Comparison of ENCODE assay signal across 10 cellular contexts in genomic region chr16:50884066-50884860, GRCh38.
DNase-seq lines count a peak whose midpoint lies in the region; ATAC-seq, FAIRE-seq and TF ChIP-seq lines count a peak whose summit lies in the region.
"Had no signal": no experiment of that assay in that cellular context is flagged by ENCODE, and none has a peak within 500 bp of the region (broad histone marks: within the 10 kb centered on the region; RNA-seq: fewer than 3 reads in every experiment).

No MANE protein-coding gene starts in this region.

- no peaks in the 10 kb centered on the region for H3K79me2 ChIP-seq in hepatocyte

- H3K4me2 ChIP-seq in hepatocyte = no peak overlapping the region

- 52% methylated on average over 18 of the region's 22 CpGs for WGBS in hepatocyte (ENCODE audit: low lambda C conversion rate, missing lambda C conversion rate)
- 70 to 83% methylated on average over 9 to 13 of the region's 22 CpGs for WGBS in esophagus squamous epithelium, 2 donors

- TF ChIP-seq POLR2A in esophagus squamous epithelium (IDR thresholded peaks at IDR 0.05) = no peak

- peak in 1 of 2 donors; percentile 20 for TF ChIP-seq CTCF in right atrium auricular region (IDR thresholded peaks at IDR 0.05)
- TF ChIP-seq CTCF in hepatocyte (IDR thresholded peaks at IDR 0.05; ENCODE audit: poor library complexity) = peak; percentile 12
- no peak for TF ChIP-seq CTCF in esophagus squamous epithelium (IDR thresholded peaks at IDR 0.05)

- no peak for FAIRE-seq in urothelium cell line (lab: Jason Lieb, UNC)

- in situ Hi-C loops in SK-MEL-5 (cut with HindIII; ENCODE audit: low pct_unique_long_range_greater_than_20kb, low sequenced_read_pairs) = no loop called here

- ATAC-seq in left ventricle myocardium superior (no peak), GM21619 (IDR thresholded peaks at IDR 0.05; ENCODE audit: unreplicated experiment) (no peak), GM18873 (IDR thresholded peaks at IDR 0.05; ENCODE audit: low FRiP score, unreplicated experiment) (no peak)

- H3K27ac ChIP-seq in right atrium auricular region = no peak overlapping the region
- H3K27ac ChIP-seq in hepatocyte = no peak overlapping the region
- H3K27ac ChIP-seq in esophagus squamous epithelium = no peak overlapping the region
- H3K27ac ChIP-seq: suprapubic skin had no signal

- H3K27me3 ChIP-seq in right atrium auricular region (no peaks in the 10 kb centered on the region), hepatocyte (no peaks in the 10 kb centered on the region), esophagus squamous epithelium (peaks cover 0 to 16% (median 0%) of the 10 kb centered on the region in 4 donors)
- H3K27me3 ChIP-seq: suprapubic skin had no signal

- H2AFZ ChIP-seq in hepatocyte = no peak overlapping the region

- H3K9me3 ChIP-seq in right atrium auricular region (no peaks in the 10 kb centered on the region), hepatocyte (ENCODE audit: low read depth) (no peaks in the 10 kb centered on the region), esophagus squamous epithelium (peaks cover 0 to 5% (median 0%) of the 10 kb centered on the region in 3 donors)
- H3K9me3 ChIP-seq: suprapubic skin had no signal

- no peaks in the 10 kb centered on the region for H3K9me2 ChIP-seq in hepatocyte (replicated peaks; ENCODE audit: insufficient read depth)

- DNase-seq in right atrium auricular region (ENCODE audit: low spot score) (peak; percentile 5), left ventricle myocardium superior (no peak), SK-MEL-5 (ENCODE audit: low read depth, low spot score) (peak; percentile 52), hepatocyte (ENCODE audit: low spot score) (no peak), urothelium cell line (ENCODE audit: low spot score) (peak; percentile 48), esophagus squamous epithelium (lab: John Stamatoyannopoulos, UW) (no peak)
- DNase-seq: COR-L47 had no signal

- intact Hi-C loops in left ventricle myocardium superior (cut with micrococcal nuclease) (no loop called here), esophagus squamous epithelium (cut with DNase I) (no loop called here)

- H3K4me1 ChIP-seq in right atrium auricular region = no peaks in the 10 kb centered on the region
- H3K4me1 ChIP-seq in hepatocyte (ENCODE audit: insufficient read depth) = no peaks in the 10 kb centered on the region
- H3K4me1 ChIP-seq in esophagus squamous epithelium = peaks cover 0 to 8% (median 0%) of the 10 kb centered on the region in 3 donors

- H3K4me3 ChIP-seq in right atrium auricular region = no peak overlapping the region
- H3K4me3 ChIP-seq in hepatocyte = no peak overlapping the region
- no peak overlapping the region for H3K4me3 ChIP-seq in esophagus squamous epithelium
- H3K4me3 ChIP-seq: suprapubic skin had no signal

- H3K36me3 ChIP-seq in right atrium auricular region (no peaks in the 10 kb centered on the region), hepatocyte (replicated peaks; ENCODE audit: insufficient read depth, low read depth) (no peaks in the 10 kb centered on the region), esophagus squamous epithelium (no peaks in the 10 kb centered on the region)
- H3K36me3 ChIP-seq: suprapubic skin had no signal

- H4K20me1 ChIP-seq in hepatocyte (ENCODE audit: insufficient read depth, poor library complexity, severe bottlenecking) = no peaks in the 10 kb centered on the region

Comparison
In these comparisons a context has a peak if more than half of its experiments do, and no peak if none do; other contexts are left out.
1. DNase-seq: peak in right atrium auricular region (single experiment), SK-MEL-5 (single experiment) and urothelium cell line (single experiment); none in left ventricle myocardium superior (single experiment), hepatocyte (single experiment) and esophagus squamous epithelium (single experiment).